8 cellular contexts compared by ENCODE assay signal in the genomic region with DNA sequence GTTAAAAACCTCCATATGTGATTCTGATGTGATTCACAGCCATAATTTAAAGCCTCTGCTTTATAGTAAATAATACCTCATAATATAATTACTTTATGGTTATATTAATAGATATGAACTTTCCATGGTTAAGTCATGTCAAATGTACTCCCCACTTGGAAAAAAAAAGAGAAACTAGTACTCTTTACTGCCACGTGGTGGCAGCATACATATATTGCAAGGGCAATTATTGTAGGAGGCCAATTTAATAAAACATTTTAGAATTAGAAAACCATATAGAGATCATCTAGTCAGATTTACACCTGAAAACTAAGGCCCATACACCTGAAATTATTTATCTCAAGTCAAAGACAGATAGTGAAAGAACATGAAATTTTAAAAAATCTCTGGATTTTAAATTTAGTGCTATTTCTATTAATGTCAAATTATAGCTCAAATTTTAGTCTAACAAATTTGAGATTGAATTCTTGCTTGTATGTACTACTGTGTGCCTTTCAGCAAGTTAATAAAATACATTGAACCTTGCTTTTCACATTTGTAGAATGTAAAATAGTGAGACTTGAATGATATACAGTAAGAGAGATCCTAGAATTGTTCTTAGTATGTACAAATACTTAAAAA.
DNase-seq lines count a peak whose midpoint lies in the region; ATAC-seq, FAIRE-seq and TF ChIP-seq lines count a peak whose summit lies in the region.

No MANE protein-coding gene starts in this region.

- intact Hi-C loops in kidney (cut with DNase I), result no loop called here

- H3K36me3 ChIP-seq in kidney (ENCODE audit: control insufficient read depth in 1 of 2, insufficient read depth in 2 of 2, low read length in 2 of 2), result no peaks in the 10 kb centered on the region

- FAIRE-seq in kidney (lab: Jason Lieb, UNC) (peak; percentile 81), GM19239 (lab: Jason Lieb, UNC) (no peak)

- H3K9ac ChIP-seq in kidney (ENCODE audit: low read length in 2 of 2), result no peak overlapping the region

- peak; percentile 53 for ATAC-seq in GM19043 (IDR thresholded peaks at IDR 0.05; ENCODE audit: low read depth, unreplicated experiment)

- H3K4me1 ChIP-seq in kidney (ENCODE audit: control insufficient read depth in 1 of 2, insufficient read depth in 1 of 2, low read depth in 1 of 2, low read length in 2 of 2), result no peaks in the 10 kb centered on the region

- H3K27ac ChIP-seq in kidney (ENCODE audit: low read depth in 2 of 2, low read length in 2 of 2), result no peak overlapping the region

- no peaks in the 10 kb centered on the region for H3K9me3 ChIP-seq in kidney (ENCODE audit: control insufficient read depth in 1 of 2, low read length in 2 of 2)

- TF ChIP-seq CTCF in kidney (IDR thresholded peaks at IDR 0.05; ENCODE audit: borderline replicate concordance, extremely low read depth, insufficient read depth), result peak; percentile 66

- no peak overlapping the region for H3K4me3 ChIP-seq in kidney (ENCODE audit: low read length in 2 of 2)

- peak; percentile 22 for DNase-seq in COLO829 (ENCODE audit: low spot score)
- DNase-seq in NCI-H146 (lab: John Stamatoyannopoulos, UW), result peak; percentile 0
- DNase-seq in amniotic epithelial cell (ENCODE audit: low read depth), result peak; percentile 40
- no peak for DNase-seq in kidney
- DNase-seq in GM19239 (ENCODE audit: insufficient read length, low spot score), result no peak
- no peak for DNase-seq in cortex of kidney (lab: John Stamatoyannopoulos, UW)
- DNase-seq in anterior cingulate cortex (lab: John Stamatoyannopoulos, UW), result no peak

Comparison
In these comparisons a context has a peak if more than half of its experiments do, and no peak if none do; other contexts are left out.
1. DNase-seq: peak in COLO829 (single experiment), NCI-H146 (single experiment) and amniotic epithelial cell (single experiment); none in kidney (single experiment), GM19239 (single experiment), cortex of kidney (single experiment) and anterior cingulate cortex (0 of 58).